In the genomic region with DNA sequence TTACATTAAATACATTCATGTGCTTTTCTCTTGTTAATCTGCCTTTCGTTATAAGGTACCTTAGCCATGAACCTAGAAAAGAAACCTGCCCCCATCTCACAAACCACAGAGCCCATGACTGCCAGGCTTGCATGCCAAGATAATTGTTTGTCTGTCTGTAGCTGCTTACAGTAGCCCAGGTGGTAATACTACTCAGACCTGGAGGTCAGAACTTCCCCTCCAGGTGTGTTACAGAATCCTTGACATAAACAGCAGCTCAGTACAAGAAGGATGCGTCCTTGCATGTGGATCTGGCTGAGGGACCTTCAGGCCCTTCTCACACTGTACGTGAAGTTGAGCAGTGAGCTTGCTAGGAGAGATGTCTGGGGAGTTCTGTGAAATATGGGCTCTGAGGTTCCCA, we compare ENCODE assay signal across 16 cellular contexts.
DNase-seq lines count a peak whose midpoint lies in the region; ATAC-seq, FAIRE-seq and TF ChIP-seq lines count a peak whose summit lies in the region.
"Had no signal": no experiment of that assay in that cellular context is flagged by ENCODE, and none has a peak within 500 bp of the region (broad histone marks: within the 10 kb centered on the region; RNA-seq: fewer than 3 reads in every experiment).

No MANE protein-coding gene starts in this region.

- H2BK5ac ChIP-seq in H1 (ENCODE audit: low read depth, low read length) = no peak overlapping the region
- no peak overlapping the region for H2BK5ac ChIP-seq in neuronal stem cell (ENCODE audit: low read length)

- peaks cover 3% of the 10 kb centered on the region; the same call in 1 of the 2 replicates for H3K23me2 ChIP-seq in H1 (ENCODE audit: low read depth, low read length)

- no peak overlapping the region for H2BK15ac ChIP-seq in H1 (ENCODE audit: low read length)
- H2BK15ac ChIP-seq in neuronal stem cell (ENCODE audit: low read length) = no peak overlapping the region

- CTCF ChIA-PET in H1 (lab: Charles Lee; ENCODE audit: partially characterized antibody) = interaction anchor here (1.5 kb wide), 1 partner anchor 76 kb away, joined by 3 read pairs; no protein-coding TSS in a partner anchor

- POLR2A ChIA-PET in H1 (lab: Charles Lee; ENCODE audit: partially characterized antibody) = interaction anchor here (0.6 to 1.4 kb wide), 2 partner anchors 8 to 10 kb away, joined by 3 read pairs; no protein-coding TSS in a partner anchor

- no peaks in the 10 kb centered on the region for H4K20me1 ChIP-seq in OCI-LY1 (ENCODE audit: insufficient read depth, low read length)
- no peaks in the 10 kb centered on the region for H4K20me1 ChIP-seq in H1 (replicated peaks in 1 of 2; ENCODE audit: control insufficient read depth in 1 of 2, insufficient read depth in 2 of 2, low read length in 2 of 2)

- H3F3A ChIP-seq in OCI-LY1 (ENCODE audit: insufficient read depth, low read length) = no peaks in the 10 kb centered on the region

- no peak for FAIRE-seq in H1 (lab: Jason Lieb, UNC)

- peaks cover 46% of the 10 kb centered on the region for H3K4me1 ChIP-seq in HUES64 (ENCODE audit: insufficient read depth, low read length)
- peaks cover 48% of the 10 kb centered on the region for H3K4me1 ChIP-seq in OCI-LY1 (ENCODE audit: insufficient read depth, low read length, severe bottlenecking)
- peaks cover 0 to 13% (median 6%) of the 10 kb centered on the region in 4 experiments; a peak in 3 of 7 replicates for H3K4me1 ChIP-seq in H1 (replicated peaks in 1 of 4; ENCODE audit: control insufficient read depth in 3 of 4, insufficient read depth in 4 of 4, low read length in 3 of 4)
- H3K4me1 ChIP-seq in neuronal stem cell (ENCODE audit: control insufficient read depth in 2 of 2, insufficient read depth in 1 of 2, low read depth in 1 of 2, low read length in 2 of 2) = peaks cover 12 to 47% of the 10 kb centered on the region in 2 donors

- DNase-seq in H1 (ENCODE audit: low read depth in 1 of 2, low spot score in 2 of 2) (no peak), neuronal stem cell (ENCODE audit: low spot score) (no peak), HK-2 (ENCODE audit: unreplicated experiment) (no peak), GM13977 (ENCODE audit: low spot score) (no peak)
- DNase-seq: Caco-2; CD4-positive, CD25-positive, alpha-beta regulatory T cell; NCI-H1694; NCI-H2107; NCI-H226; NCI-H526; SJCRH30; SW 1271 had no signal

- H3K4me2 ChIP-seq in OCI-LY1 (ENCODE audit: low read length) (peak overlapping the region; percentile 17; the same call in 1 of the 2 replicates), H1 (ENCODE audit: insufficient read depth in 1 of 2, low read depth in 2 of 2, low read length in 2 of 2) (no peak overlapping the region), neuronal stem cell (ENCODE audit: insufficient read depth, low read length, poor library complexity, severe bottlenecking) (no peak overlapping the region)
- H3K4me2 ChIP-seq: GM23338 had no signal

- H3K56ac ChIP-seq in H1 (replicated peaks; ENCODE audit: insufficient read length, low read depth, low read length) = no peak overlapping the region

- H3K9me2 ChIP-seq in OCI-LY1 (ENCODE audit: low read depth, low read length) = no peaks in the 10 kb centered on the region

- H3K79me2 ChIP-seq in OCI-LY1 (ENCODE audit: insufficient read depth, low read length) = no peaks in the 10 kb centered on the region
- H3K79me2 ChIP-seq in H1 (ENCODE audit: control insufficient read depth in 1 of 2, insufficient read depth in 2 of 2, low read length in 2 of 2) = no peaks in the 10 kb centered on the region

- H3K36me3 ChIP-seq in HUES64 (ENCODE audit: insufficient read depth, low read length) (no peaks in the 10 kb centered on the region), OCI-LY1 (ENCODE audit: insufficient read depth, low read length) (no peaks in the 10 kb centered on the region), H1 (ENCODE audit: control insufficient read depth in 2 of 4, insufficient read depth in 4 of 4, low read length in 3 of 4) (no peaks in the 10 kb centered on the region), neuronal stem cell (replicated peaks in 1 of 2; ENCODE audit: control insufficient read depth in 2 of 2, insufficient read depth in 2 of 2, low read length in 2 of 2) (no peaks in the 10 kb centered on the region)
- H3K36me3 ChIP-seq: SJCRH30 had no signal

- no peak overlapping the region for H4K8ac ChIP-seq in H1 (ENCODE audit: extremely low read depth, insufficient read depth, low read length)
- H4K8ac ChIP-seq in neuronal stem cell (ENCODE audit: low read depth, low read length) = no peak overlapping the region

- H3K4ac ChIP-seq in H1 (replicated peaks; ENCODE audit: insufficient read length, low read depth, low read length) = no peak overlapping the region
- H3K4ac ChIP-seq in neuronal stem cell (ENCODE audit: low read length) = no peak overlapping the region

- H4K5ac ChIP-seq in H1 (ENCODE audit: insufficient read length, low read depth, low read length) = no peak overlapping the region

- H3K9me3 ChIP-seq in HUES64 (ENCODE audit: insufficient read depth, low read depth, low read length) (no peaks in the 10 kb centered on the region), OCI-LY1 (ENCODE audit: low read length) (no peaks in the 10 kb centered on the region), H1 (ENCODE audit: insufficient read depth in 2 of 2, low read depth in 1 of 2, low read length in 1 of 2) (no peaks in the 10 kb centered on the region), neuronal stem cell (replicated peaks in 1 of 2; ENCODE audit: control insufficient read depth in 2 of 2, insufficient read depth in 1 of 2, low read depth in 1 of 2, low read length in 2 of 2) (no peaks in the 10 kb centered on the region)
- H3K9me3 ChIP-seq: Caco-2, SJCRH30 had no signal

- TF ChIP-seq CTCF in OCI-LY1 (IDR thresholded peaks at IDR 0.05; ENCODE audit: low read length) (no peak), H1 (IDR thresholded peaks at IDR 0.05; ENCODE audit: control extremely low read depth in 1 of 3, insufficient read depth in 1 of 3, low read depth in 1 of 3, low read length in 3 of 3) (no peak), GM13977 (IDR thresholded peaks at IDR 0.05; ENCODE audit: extremely low read depth, insufficient read depth, missing control alignments) (no peak)

- H3K23ac ChIP-seq in H1 (ENCODE audit: insufficient read length) (no peak overlapping the region), neuronal stem cell (ENCODE audit: low read depth, low read length, poor library complexity) (no peak overlapping the region)

- WGBS in HUES64 = 96% methylated on average over 3 of the region's 3 CpGs
- 85% methylated on average over 3 of the region's 3 CpGs; no CpG with 5 or more reads in 1 of the 2 experiments for WGBS in H1 (ENCODE audit: extremely low coverage in 1 of 2, insufficient coverage in 1 of 2, insufficient read length in 1 of 2, insufficient replicate concordance in 2 of 2, low coverage in 1 of 2, low lambda C conversion rate in 2 of 2, missing lambda C conversion rate in 1 of 2), 2 experiments
- WGBS in neuronal stem cell (ENCODE audit: extremely low coverage in 2 of 2, insufficient read length in 2 of 2, insufficient replicate concordance in 1 of 2), 2 donors = no CpG with 5 or more reads among the region's 3 CpGs

- H3K18ac ChIP-seq in H1 (ENCODE audit: extremely low read depth, low read length) = no peak overlapping the region
- peak overlapping the region; percentile 83 for H3K18ac ChIP-seq in neuronal stem cell (ENCODE audit: low read length)

- in situ Hi-C loops in GM13977 (cut with MboI; ENCODE audit: low pct_unique_long_range_greater_than_20kb, low sequenced_read_pairs, unreplicated experiment) = no loop called here

- H3K79me1 ChIP-seq in H1 (ENCODE audit: low read depth, low read length) = no peaks in the 10 kb centered on the region
- no peaks in the 10 kb centered on the region for H3K79me1 ChIP-seq in neuronal stem cell (ENCODE audit: low read depth, low read length)

- H4K91ac ChIP-seq in H1 (replicated peaks; ENCODE audit: insufficient read length, low read length) = no peak overlapping the region
- no peak overlapping the region for H4K91ac ChIP-seq in neuronal stem cell (ENCODE audit: low read depth, low read length, poor library complexity)

- peak overlapping the region; percentile 72; the same call in 1 of the 2 replicates for H3K27ac ChIP-seq in HUES64 (ENCODE audit: low read depth, low read length)
- H3K27ac ChIP-seq in OCI-LY1 (ENCODE audit: low read depth, low read length, poor library complexity, severe bottlenecking) = peak overlapping the region; percentile 69
- H3K27ac ChIP-seq in H1 (ENCODE audit: low read depth, low read length) = no peak overlapping the region
- H3K27ac ChIP-seq in neuronal stem cell (replicated peaks; ENCODE audit: low read length) = no peak overlapping the region
- H3K27ac ChIP-seq: SJCRH30 had no signal

- no peak overlapping the region for H2BK20ac ChIP-seq in H1 (ENCODE audit: low read length)

- no peak overlapping the region for H3K9ac ChIP-seq in HUES64 (ENCODE audit: low read depth, low read length)
- H3K9ac ChIP-seq in OCI-LY1 (ENCODE audit: low read length) = no peak overlapping the region; the same call in 1 of the 2 replicates
- H3K9ac ChIP-seq in H1 (replicated peaks in 1 of 4; ENCODE audit: extremely low read depth in 1 of 4, low read depth in 3 of 4, low read length in 3 of 4) = no peak overlapping the region
- H3K9ac ChIP-seq in neuronal stem cell (ENCODE audit: low read depth, low read length, poor library complexity) = no peak overlapping the region

- no peak for TF ChIP-seq RAD21 in H1 (IDR thresholded peaks at IDR 0.05 in 1 of 2, conservative IDR thresholded peaks at IDR 0.05 in 1 of 2; ENCODE audit: low read depth in 2 of 2, low read length in 2 of 2)

- H3K27me3 ChIP-seq in HUES64 (ENCODE audit: insufficient read depth, low read length) (no peaks in the 10 kb centered on the region), OCI-LY1 (ENCODE audit: insufficient read depth, low read length) (no peaks in the 10 kb centered on the region), H1 (replicated peaks in 1 of 4; ENCODE audit: control insufficient read depth in 3 of 4, extremely low read depth in 1 of 4, insufficient read depth in 3 of 4, low read length in 3 of 4) (no peaks in the 10 kb centered on the region), neuronal stem cell (ENCODE audit: control insufficient read depth in 3 of 3, insufficient read depth in 3 of 3, low read depth in 1 of 3, low read length in 3 of 3) (no peaks in the 10 kb centered on the region)
- H3K27me3 ChIP-seq: SJCRH30 had no signal

- H3K14ac ChIP-seq in H1 (ENCODE audit: insufficient read length) (no peak overlapping the region), neuronal stem cell (ENCODE audit: low read length) (no peak overlapping the region)

- H2AK5ac ChIP-seq in H1 (ENCODE audit: low read depth, low read length) (no peak overlapping the region), neuronal stem cell (ENCODE audit: low read depth, low read length) (no peak overlapping the region)

- no peak for ATAC-seq in GM19467 (IDR thresholded peaks at IDR 0.05; ENCODE audit: unreplicated experiment)

- no peak for TF ChIP-seq EP300 in H1 (IDR thresholded peaks at IDR 0.05; ENCODE audit: borderline replicate concordance in 1 of 2, low read depth in 2 of 2, low read length in 2 of 2)

- no peak overlapping the region for H2BK120ac ChIP-seq in H1 (replicated peaks; ENCODE audit: low read depth, low read length)
- no peak overlapping the region for H2BK120ac ChIP-seq in neuronal stem cell (ENCODE audit: low read depth, low read length)

- no peak overlapping the region for H2BK12ac ChIP-seq in H1 (ENCODE audit: low read depth, low read length)
- H2BK12ac ChIP-seq in neuronal stem cell (ENCODE audit: low read length) = no peak overlapping the region

- H2AFZ ChIP-seq in OCI-LY1 (ENCODE audit: low read length) = no peak overlapping the region
- H2AFZ ChIP-seq in H1 (ENCODE audit: low read length) = 0 out of 2 replicates have a peak overlapping the region, but pooled peaks have one; percentile 49
- no peak overlapping the region for H2AFZ ChIP-seq in neuronal stem cell (ENCODE audit: low read length)

- no peak for TF ChIP-seq POLR2A in H1 (IDR thresholded peaks at IDR 0.05; ENCODE audit: control extremely low read depth in 1 of 2, low read depth in 2 of 2, low read length in 2 of 2)

- H3K4me3 ChIP-seq in HUES64 (ENCODE audit: low read length) (no peak overlapping the region), OCI-LY1 (ENCODE audit: low read depth, low read length, poor library complexity, severe bottlenecking) (no peak overlapping the region), H1 (ENCODE audit: extremely low read depth in 1 of 4, insufficient read depth in 2 of 4, low read depth in 3 of 4, low read length in 4 of 4) (no peak overlapping the region), neuronal stem cell (ENCODE audit: low read length in 2 of 2) (no peak overlapping the region)
- H3K4me3 ChIP-seq: GM23338, SJCRH30 had no signal

Comparison
In these comparisons a context has a peak if more than half of its experiments do, and no peak if none do; other contexts are left out.
1. H3K27ac ChIP-seq: peak in HUES64 (single experiment) and OCI-LY1 (single experiment); none in H1 (single experiment) and neuronal stem cell (single experiment).